ENCODE assay signal across 1 cellular context in genomic region chr11:67274768-67275605, GRCh38.
A peak's percentile ranks its signal among the peaks of the same experiment; 100 is the strongest.
TF ChIP-seq lines count a peak whose summit lies in the region.

No MANE protein-coding gene starts in this region.

TF ChIP-seq in K562, 482 proteins besides CTCF, POLR2A, EP300 and RAD21:
- TF ChIP-seq ZNF395 (CRISPR knock-in tag; IDR thresholded peaks at IDR 0.05) = no peak
- TF ChIP-seq RBFOX2 (IDR thresholded peaks at IDR 0.05; ENCODE audit: low read depth, low read length) = peak; percentile 37; the same call in 1 of the 2 replicates
- no peak for TF ChIP-seq JUN (IDR thresholded peaks at IDR 0.05; ENCODE audit: borderline replicate concordance, low read depth, low read length)
- TF ChIP-seq JUN (CRISPR knock-in tag; IDR thresholded peaks at IDR 0.05; ENCODE audit: borderline replicate concordance) = no peak
